Comparison of ENCODE assay signal across 8 cellular contexts in the genomic region with DNA sequence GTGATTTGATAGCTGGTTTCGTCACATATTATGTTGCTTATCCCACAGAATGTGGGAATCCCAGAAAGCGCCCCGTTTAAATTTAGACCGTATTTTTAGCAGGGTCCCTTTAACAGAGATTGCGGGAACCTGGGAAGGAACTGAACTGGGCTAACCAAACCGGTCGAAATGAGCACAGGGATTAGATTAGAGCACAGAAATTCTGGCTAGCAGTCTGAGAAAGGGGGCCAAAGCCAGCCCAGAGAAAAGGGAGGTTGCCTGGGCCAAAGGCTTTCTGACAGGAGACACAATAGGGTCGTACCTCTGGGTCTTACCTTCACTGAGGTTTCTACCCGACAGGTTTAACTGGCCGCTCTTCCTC. TPM values are rescaled to one million over a fixed set of nuclear protein-coding genes. Genes with fewer than 3 reads are reported as not detected.
DNase-seq lines count a peak whose midpoint lies in the region; ATAC-seq, FAIRE-seq and TF ChIP-seq lines count a peak whose summit lies in the region.

No MANE protein-coding gene starts in this region.

- no peaks in the 10 kb centered on the region for H3K9me3 Mint-ChIP-seq in brain

- H3K4me1 Mint-ChIP-seq in brain, result peaks cover 88% of the 10 kb centered on the region

- peak; percentile 37 for ATAC-seq in GM19324 (IDR thresholded peaks at IDR 0.05; ENCODE audit: low FRiP score, unreplicated experiment)
- peak; percentile 27 for ATAC-seq in HG03521 (IDR thresholded peaks at IDR 0.05; ENCODE audit: unreplicated experiment)

- peaks cover 25% of the 10 kb centered on the region for H3K36me3 Mint-ChIP-seq in brain

- WGBS in mesodermal cell (ENCODE audit: insufficient coverage in 2 of 2), 2 experiments, result 0 to 2% methylated on average over 9 of the region's 10 CpGs

- peaks cover 24% of the 10 kb centered on the region for H3K36me3 ChIP-seq in mesodermal cell (ENCODE audit: control insufficient read depth, insufficient read depth, low read length)

- H3K4me3 Mint-ChIP-seq in brain, result peak overlapping the region; percentile 98 to 100 (median 100)

- CTCF ChIA-PET in AG04449 (lab: Yijun Ruan, JAX), result no interaction called here

- TF ChIP-seq POLR2A in GM12892 (IDR thresholded peaks at IDR 0.05; ENCODE audit: low read depth, low read length), result no peak

- H3K4me3 ChIP-seq in AG04449 (ENCODE audit: low read depth, low read length), result peak overlapping the region; percentile 97
- peak overlapping the region; percentile 95 for H3K4me3 ChIP-seq in mesodermal cell (ENCODE audit: extremely low read depth, insufficient read depth, low read length, poor library complexity, severe bottlenecking)

- TF ChIP-seq CTCF in AG04449 (IDR thresholded peaks at IDR 0.05; ENCODE audit: insufficient read depth, low read length, missing control alignments) (no peak), brain (conservative IDR thresholded peaks at IDR 0.05) (no peak)

- FAIRE-seq in GM12892 (lab: Jason Lieb, UNC), result no peak

- H3K4me1 ChIP-seq in mesodermal cell (ENCODE audit: control insufficient read depth, insufficient read depth, low read length, poor library complexity, severe bottlenecking), result peaks cover 5% of the 10 kb centered on the region

- POLR2A ChIA-PET in AG04449 (lab: Yijun Ruan, JAX), result interaction anchor here (1.1 to 2.6 kb wide), 3 partner anchors 16 to 206 kb away, joined by 4 to 15 read pairs (median 6); a partner anchor contains a TSS

- peaks cover 15% of the 10 kb centered on the region for H3K27me3 Mint-ChIP-seq in brain

- H3K27ac ChIP-seq in mesodermal cell (ENCODE audit: low read depth, low read length, severe bottlenecking), result peak overlapping the region; percentile 73

- DNase-seq in AG04449 (ENCODE audit: low read depth, low spot score) (no peak), iPS-NIHi7 (ENCODE audit: extremely low spot score) (no peak), 8988T (no peak), GM12892 (ENCODE audit: insufficient read length) (no peak)

- H3K27ac Mint-ChIP-seq in brain, result peak overlapping the region; percentile 98 to 100 (median 100)

- H3K9me3 ChIP-seq in mesodermal cell (ENCODE audit: control insufficient read depth, low read length), result no peaks in the 10 kb centered on the region

RNA-seq across cellular contexts. Expression of a gene that starts 0.3 kb away (rescaled TPM):
- polyA plus RNA-seq in brain (ENCODE audit: insufficient read depth, low read depth, low replicate concordance), result 4.0 TPM
- polyA plus RNA-seq in mesodermal cell (2013, experiment 1 of 2), result 29.3 TPM
- 34.4 TPM for polyA plus RNA-seq in mesodermal cell (2013, experiment 2 of 2)
- polyA plus RNA-seq in GM12892 (2012; ENCODE audit: missing spikeins), result 20.7 TPM

RNA-seq across cellular contexts. Expression of a gene that starts 16.1 kb away (rescaled TPM):
- polyA plus RNA-seq in brain (ENCODE audit: insufficient read depth, low read depth, low replicate concordance), result 42.8 TPM
- 190 TPM for polyA plus RNA-seq in mesodermal cell (2013, experiment 1 of 2)
- 197 TPM for polyA plus RNA-seq in mesodermal cell (2013, experiment 2 of 2)
- 156 TPM for polyA plus RNA-seq in GM12892 (2012; ENCODE audit: missing spikeins)
